In genomic region chr5:124996023-124996763, GRCh38 we compare ENCODE assay signal across 1 cellular context.
TF ChIP-seq lines count a peak whose summit lies in the region.

No MANE protein-coding gene starts in this region.

TF ChIP-seq in IMR-90, 13 proteins besides CTCF, POLR2A, EP300 and RAD21 (continued from another document):
- TF ChIP-seq NFE2L2 (IDR thresholded peaks at IDR 0.05; ENCODE audit: low read depth, low read length): no peak
- no peak for TF ChIP-seq SMC3 (IDR thresholded peaks at IDR 0.05; ENCODE audit: low read depth, low read length)
